In the genomic region with DNA sequence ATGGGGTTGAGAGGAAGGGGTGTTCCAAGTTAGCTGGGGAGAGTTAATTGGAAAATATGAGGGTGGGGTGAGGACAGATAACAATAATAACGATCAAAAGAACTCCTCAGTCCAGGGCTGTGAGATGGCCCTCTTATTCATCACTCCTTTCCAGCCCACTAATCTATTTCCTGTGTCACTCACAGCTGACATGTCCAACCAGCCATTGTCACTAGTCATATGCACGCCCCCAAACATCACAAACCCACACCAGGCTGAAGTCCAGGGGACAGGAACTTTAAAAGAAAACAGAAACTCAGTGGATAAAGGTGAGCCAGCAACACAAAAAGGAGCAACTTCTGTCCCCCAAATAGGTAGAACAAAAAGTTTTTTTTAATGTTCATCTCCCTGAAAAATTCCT, we compare ENCODE assay signal across 8 cellular contexts. TPM values are rescaled to one million over a fixed set of nuclear protein-coding genes. Genes with fewer than 3 reads are reported as not detected.
DNase-seq lines count a peak whose midpoint lies in the region; ATAC-seq and TF ChIP-seq lines count a peak whose summit lies in the region.

No MANE protein-coding gene starts in this region.

- H3K9me3 ChIP-seq in RWPE2 (ENCODE audit: severe bottlenecking): no peaks in the 10 kb centered on the region
- H3K9me3 ChIP-seq in esophagus (ENCODE audit: control insufficient read depth in 2 of 2, insufficient read depth in 1 of 2, low read depth in 1 of 2, low read length in 1 of 2): no peaks in the 10 kb centered on the region

- peak overlapping the region; percentile 12 for H3K27ac ChIP-seq in RWPE2 (ENCODE audit: poor library complexity, severe bottlenecking)
- peak overlapping the region; percentile 15 to 59 for H3K27ac ChIP-seq in esophagus (ENCODE audit: low read depth in 2 of 2, low read length in 1 of 2)

- H3K4me3 ChIP-seq in GM12865 (ENCODE audit: low read depth, low read length) (peak overlapping the region; percentile 94), RWPE2 (ENCODE audit: severe bottlenecking) (peak overlapping the region; percentile 44), esophagus (ENCODE audit: low read depth in 1 of 2, low read length in 2 of 2) (peak overlapping the region; percentile 9 to 82), retinal pigment epithelial cell (ENCODE audit: low read length) (peak overlapping the region; percentile 99)

- H3K4me1 ChIP-seq in RWPE2 (ENCODE audit: insufficient read depth, poor library complexity, severe bottlenecking) (peaks cover 8% of the 10 kb centered on the region), esophagus (ENCODE audit: control insufficient read depth in 2 of 2, insufficient read depth in 2 of 2, low read length in 1 of 2) (peaks cover 4 to 14% of the 10 kb centered on the region in 2 donors)

- peak; percentile 50 for DNase-seq in GM12865 (ENCODE audit: low read depth)
- no peak for DNase-seq in RWPE2 (ENCODE audit: low spot score)
- DNase-seq in retinal pigment epithelial cell (ENCODE audit: low read depth): no peak
- no peak for DNase-seq in NCI-H2227 (lab: John Stamatoyannopoulos, UW; ENCODE audit: unreplicated experiment)
- no peak for DNase-seq in SHP77 treated with DMSO at 0.1 percent for 48 hours (lab: John Stamatoyannopoulos, UW)

- H3K27me3 ChIP-seq in RWPE2 (ENCODE audit: insufficient read depth, poor library complexity, severe bottlenecking): no peaks in the 10 kb centered on the region
- no peaks in the 10 kb centered on the region for H3K27me3 ChIP-seq in esophagus (ENCODE audit: control insufficient read depth in 1 of 2, insufficient read depth in 2 of 2, low read length in 2 of 2)

- WGBS in esophagus, 2 donors: 16 to 28% methylated on average over 2 of the region's 2 CpGs

- 0 out of 2 replicates have a peak, but pooled peaks cover 5% of the 10 kb centered on the region for H3K36me3 ChIP-seq in RWPE2 (ENCODE audit: low read depth)
- H3K36me3 ChIP-seq in esophagus (ENCODE audit: control insufficient read depth in 2 of 2, insufficient read depth in 2 of 2, low read length in 1 of 2): peaks cover 7 to 20% of the 10 kb centered on the region in 2 donors

- ATAC-seq in RWPE2 (ENCODE audit: low read depth) (no peak), HG03095 (IDR thresholded peaks at IDR 0.05; ENCODE audit: unreplicated experiment) (no peak), GM21526 (IDR thresholded peaks at IDR 0.05; ENCODE audit: low FRiP score, unreplicated experiment) (no peak)

- no peak for TF ChIP-seq CTCF in GM12865 (IDR thresholded peaks at IDR 0.05; ENCODE audit: insufficient read depth, low read depth, low read length, missing control alignments)
- no peak for TF ChIP-seq CTCF in RWPE2 (IDR thresholded peaks at IDR 0.05; ENCODE audit: poor library complexity, severe bottlenecking)
- no peak for TF ChIP-seq CTCF in retinal pigment epithelial cell (conservative IDR thresholded peaks at IDR 0.05; ENCODE audit: low read depth, low read length)

RNA-seq across cellular contexts. Expression of a gene that starts 0.9 kb away (rescaled TPM):
- polyA plus RNA-seq in esophagus: 10 to 100 TPM; 49.7 to 72.7 TPM

RNA-seq across cellular contexts. Expression of a gene that starts 25.4 kb away (rescaled TPM):
- not detected for polyA plus RNA-seq in esophagus

RNA-seq across cellular contexts. Expression of a gene that starts 50.5 kb away (rescaled TPM):
- polyA plus RNA-seq in esophagus: 100 to 1,000 TPM; 334 to 466 TPM

Comparison
In these comparisons a context has a peak if more than half of its experiments do, and no peak if none do; other contexts are left out.
1. H3K4me3 ChIP-seq: peak in every context shown above with its lines; median percentile 99 in retinal pigment epithelial cell; 94 in GM12865; 46 in esophagus; 44 in RWPE2.